In the genomic region with DNA sequence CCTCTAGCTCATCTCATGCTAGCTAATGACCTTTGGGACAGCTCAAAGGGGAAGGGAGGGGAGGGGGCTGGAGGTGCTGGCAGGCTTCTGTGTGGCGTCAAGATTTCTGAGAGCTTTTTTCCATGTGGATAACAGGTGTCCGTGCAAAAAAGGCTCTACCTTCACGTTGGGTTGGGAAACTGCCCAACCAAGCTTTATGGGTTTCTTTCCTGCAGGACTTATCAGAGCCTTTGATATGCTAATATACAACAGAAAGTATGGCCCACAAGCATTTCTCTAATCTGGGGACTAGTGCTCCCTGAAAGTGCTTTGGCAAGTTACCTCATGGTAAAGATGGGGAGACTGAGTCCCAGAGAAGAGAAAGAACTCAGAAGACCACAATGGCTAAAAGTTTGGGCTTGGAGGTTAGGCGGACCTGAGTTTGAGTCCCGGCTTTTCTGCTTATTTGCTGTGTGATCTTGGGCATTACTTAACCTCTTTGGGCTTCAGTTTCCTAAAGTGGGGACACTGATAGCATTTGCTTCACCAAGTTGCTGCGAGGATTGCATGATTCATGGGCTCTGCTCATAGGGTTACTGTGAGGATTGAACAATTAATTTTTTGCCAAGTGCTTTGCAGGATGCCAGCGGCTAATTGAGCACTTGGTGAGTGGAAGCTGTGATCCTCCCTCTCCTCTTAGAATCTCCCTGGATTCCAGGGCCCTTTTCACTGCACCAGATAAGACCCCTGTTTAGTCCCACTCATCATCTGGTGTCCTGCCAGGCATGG, we compare ENCODE assay signal across 21 cellular contexts. TPM values are rescaled to one million over a fixed set of nuclear protein-coding genes. Genes with fewer than 3 reads are reported as not detected.
DNase-seq lines count a peak whose midpoint lies in the region; ATAC-seq, FAIRE-seq and TF ChIP-seq lines count a peak whose summit lies in the region.
"Had no signal": no experiment of that assay in that cellular context is flagged by ENCODE, and none has a peak within 500 bp of the region (broad histone marks: within the 10 kb centered on the region; RNA-seq: fewer than 3 reads in every experiment).

No MANE protein-coding gene starts in this region.

- H3K4me1 ChIP-seq in Caco-2 (peaks cover 6% of the 10 kb centered on the region; the same call in 1 of the 2 replicates), gastrocnemius medialis (peaks cover 0 to 6% of the 10 kb centered on the region in 2 donors)

- H3K27me3 ChIP-seq in Caco-2 (replicated peaks; ENCODE audit: control insufficient read depth, insufficient read depth, low read length) (no peaks in the 10 kb centered on the region), gastrocnemius medialis (no peaks in the 10 kb centered on the region), MG63 (no peaks in the 10 kb centered on the region)
- H3K27me3 ChIP-seq: hepatocyte, right lobe of liver, vagina had no signal

- no peak for ATAC-seq in gastrocnemius medialis

- CTCF ChIA-PET in Caco-2 (lab: Charles Lee): interaction anchor here (0.5 to 2.0 kb wide), 3 partner anchors 40 to 61 kb away, joined by 3 to 7 read pairs (median 6); no protein-coding TSS in a partner anchor
- CTCF ChIA-PET in RWPE1 (lab: Yijun Ruan, JAX): interaction anchor here (0.7 to 1.3 kb wide), 3 partner anchors 21 to 42 kb away, joined by 3 read pairs; no protein-coding TSS in a partner anchor

- peaks cover 6% of the 10 kb centered on the region for H3K4me1 Mint-ChIP-seq in Caco-2 (ENCODE audit: low read depth, unreplicated experiment)

- H3K9me3 ChIP-seq in Caco-2: no peaks in the 10 kb centered on the region
- no peaks in the 10 kb centered on the region for H3K9me3 ChIP-seq in gastrocnemius medialis
- H3K9me3 ChIP-seq in MG63: no peaks in the 10 kb centered on the region
- H3K9me3 ChIP-seq: left lung, right lobe of liver, vagina had no signal

- no peak for TF ChIP-seq CTCF in Caco-2 (IDR thresholded peaks at IDR 0.05; ENCODE audit: insufficient read depth in 1 of 2, low read depth in 1 of 2, low read length in 1 of 2, severe bottlenecking in 1 of 2, unreplicated experiment in 1 of 2)
- no peak for TF ChIP-seq CTCF in RWPE1 (conservative IDR thresholded peaks at IDR 0.05; ENCODE audit: low read depth)
- no peak for TF ChIP-seq CTCF in foreskin fibroblast (IDR thresholded peaks at IDR 0.05; ENCODE audit: low read depth, low read length)
- TF ChIP-seq CTCF in gastrocnemius medialis (IDR thresholded peaks at IDR 0.05 in 4 of 5, conservative IDR thresholded peaks at IDR 0.05 in 1 of 5): no peak

- H3K36me3 ChIP-seq in Caco-2 (ENCODE audit: control insufficient read depth, insufficient read depth, low read length): peaks cover 8% of the 10 kb centered on the region
- no peaks in the 10 kb centered on the region for H3K36me3 ChIP-seq in gastrocnemius medialis
- no peaks in the 10 kb centered on the region for H3K36me3 ChIP-seq in MG63
- H3K36me3 ChIP-seq: left lung, right lobe of liver, vagina had no signal

- POLR2A ChIA-PET in Caco-2 (lab: Charles Lee): interaction anchor here (0.6 kb wide), 1 partner anchor 243 kb away, joined by 3 read pairs; no protein-coding TSS in a partner anchor
- POLR2A ChIA-PET in RWPE1 (lab: Yijun Ruan, JAX; ENCODE audit: low non-redundant PET): interaction anchor here (0.6 to 1.2 kb wide), 3 partner anchors 14 to 151 kb away, joined by 3 to 6 read pairs (median 4); a partner anchor contains a TSS

- in situ Hi-C loops in gastrocnemius medialis (cut with MboI; ENCODE audit: low sequenced_read_pairs in 4 of 4): no loop called here

- H3K27me3 Mint-ChIP-seq in Caco-2 (ENCODE audit: insufficient read depth, unreplicated experiment): no peaks in the 10 kb centered on the region

- H3K4me3 Mint-ChIP-seq in Caco-2 (ENCODE audit: unreplicated experiment): no peak overlapping the region
- H3K4me3 Mint-ChIP-seq: activated naive CD8-positive, alpha-beta T cell treated with anti-CD3 and anti-CD28 coated beads for 36 hours; H9; naive B cell; T-helper 2 cell treated with Interferon-gamma antibody and Interleukin-4, amounts not matched to agents 5 μg/mL and 100 μg/mL, for 36 hours had no signal

- FAIRE-seq in frontal cortex (lab: Jason Lieb, UNC): no peak
- FAIRE-seq: endothelial cell of umbilical vein had no signal

- no peak for TF ChIP-seq POLR2A in gastrocnemius medialis (IDR thresholded peaks at IDR 0.05)

- no peak overlapping the region for H3K4me3 ChIP-seq in Caco-2 (ENCODE audit: low read depth, low read length)
- H3K4me3 ChIP-seq in foreskin fibroblast (ENCODE audit: low read depth in 1 of 2, low read length in 2 of 2): no peak overlapping the region
- H3K4me3 ChIP-seq in gastrocnemius medialis: no peak overlapping the region
- H3K4me3 ChIP-seq in MG63: no peak overlapping the region
- H3K4me3 ChIP-seq: hepatocyte, left lung, right lobe of liver, vagina had no signal

- H3K9me3 Mint-ChIP-seq in Caco-2 (ENCODE audit: unreplicated experiment): no peaks in the 10 kb centered on the region
- H3K9me3 Mint-ChIP-seq: activated naive CD8-positive, alpha-beta T cell treated with anti-CD3 and anti-CD28 coated beads for 36 hours; H9; naive B cell; T-helper 2 cell treated with Interferon-gamma antibody and Interleukin-4, amounts not matched to agents 5 μg/mL and 100 μg/mL, for 36 hours had no signal

- peak overlapping the region; percentile 79 for H3K27ac ChIP-seq in RWPE1
- peak overlapping the region; percentile 25 to 80 (median 71) for H3K27ac ChIP-seq in gastrocnemius medialis
- H3K27ac ChIP-seq: hepatocyte, right lobe of liver, vagina had no signal

- no TSS peak for BruUV-seq in Caco-2 (replicated peaks; lab: Mats Ljungman, UMichigan)

- H3K27ac Mint-ChIP-seq in Caco-2 (ENCODE audit: unreplicated experiment): peak overlapping the region; percentile 5
- H3K27ac Mint-ChIP-seq: activated naive CD8-positive, alpha-beta T cell treated with anti-CD3 and anti-CD28 coated beads for 36 hours; H9; T-helper 2 cell treated with Interferon-gamma antibody and Interleukin-4, amounts not matched to agents 5 μg/mL and 100 μg/mL, for 36 hours had no signal

- H3K36me3 Mint-ChIP-seq in Caco-2 (ENCODE audit: insufficient read depth, unreplicated experiment): peaks cover 19% of the 10 kb centered on the region
- H3K36me3 Mint-ChIP-seq: activated naive CD8-positive, alpha-beta T cell treated with anti-CD3 and anti-CD28 coated beads for 36 hours; naive B cell had no signal

- DNase-seq in Caco-2 (no peak), RWPE1 (ENCODE audit: low spot score) (no peak), foreskin fibroblast (peak; percentile 16 to 30), gastrocnemius medialis (no peak), DMS 273 treated with DMSO at 0.1 percent for 48 hours (lab: John Stamatoyannopoulos, UW) (no peak), RPMI8226 (no peak), frontal cortex (ENCODE audit: low spot score in 2 of 2) (no peak), MG63 (no peak)
- DNase-seq: activated naive CD8-positive, alpha-beta T cell treated with anti-CD3 and anti-CD28 coated beads for 36 hours; H9; naive B cell; NCI-H2107; right lobe of liver; SHP77 treated with DMSO at 0.1 percent for 48 hours; stimulated activated CD8-positive, alpha-beta memory T cell treated with anti-CD3 and anti-CD28 coated beads, Interleukin-4, amount 100 ng/mL, for 48 hours had no signal

- intact Hi-C loops in Caco-2 (cut with micrococcal nuclease; ENCODE audit: unreplicated experiment) (no loop called here), gastrocnemius medialis (cut with DNase I; ENCODE audit: low total_unique reads) (no loop called here)

RNA-seq across cellular contexts. Expression of a gene that starts 14.1 kb away (rescaled TPM):
- 153 and 195 TPM in 2 replicates for total RNA-seq in Caco-2 (2022)
- 10 to 100 TPM in 3 of 4 donors, 1 to 10 TPM in 1; 9.8 to 14.6 (median 13.3) TPM for total RNA-seq in gastrocnemius medialis
- total RNA-seq in frontal cortex: 19.6 TPM
- 1.4 and 1.6 TPM in 2 replicates for total RNA-seq in MG63 (2014; rRNA removed; shearing (Covaris generic); ENCODE audit: low replicate concordance)

RNA-seq across cellular contexts. Expression of a gene that starts 25.6 kb away (rescaled TPM):
- 0.25 TPM in 1 of 2 replicates, not detected in the other for total RNA-seq in Caco-2 (2022)
- total RNA-seq in gastrocnemius medialis: under 1 TPM in 1 of 4 donors, not detected in 3; 0.71 TPM
- not detected for total RNA-seq in frontal cortex
- not detected in 2 replicates for total RNA-seq in MG63 (2014; rRNA removed; shearing (Covaris generic); ENCODE audit: low replicate concordance)
- total RNA-seq: activated naive CD8-positive, alpha-beta T cell treated with anti-CD3 and anti-CD28 coated beads for 36 hours; Daoy; endothelial cell of umbilical vein; hepatocyte had no signal

RNA-seq across cellular contexts. Expression of a gene that starts 52.1 kb away (rescaled TPM):
- total RNA-seq in Caco-2 (2022) (1.1 and 1.2 TPM in 2 replicates), gastrocnemius medialis (not detected), frontal cortex (under 0.01 TPM)
- not detected in 2 replicates for total RNA-seq in MG63 (2014; rRNA removed; shearing (Covaris generic); ENCODE audit: low replicate concordance)
- total RNA-seq: activated naive CD8-positive, alpha-beta T cell treated with anti-CD3 and anti-CD28 coated beads for 36 hours; Daoy; vagina had no signal

Comparison
In these comparisons a context has a peak if more than half of its experiments do, and no peak if none do; other contexts are left out.
1. DNase-seq: peak in foreskin fibroblast (2 of 2); none in Caco-2 (0 of 2), RWPE1 (single experiment), gastrocnemius medialis (0 of 2), DMS 273 treated with DMSO at 0.1 percent for 48 hours (single experiment), RPMI8226 (single experiment), frontal cortex (0 of 2) and MG63 (single experiment).